Comparison of ENCODE assay signal across 15 cellular contexts in the genomic region with DNA sequence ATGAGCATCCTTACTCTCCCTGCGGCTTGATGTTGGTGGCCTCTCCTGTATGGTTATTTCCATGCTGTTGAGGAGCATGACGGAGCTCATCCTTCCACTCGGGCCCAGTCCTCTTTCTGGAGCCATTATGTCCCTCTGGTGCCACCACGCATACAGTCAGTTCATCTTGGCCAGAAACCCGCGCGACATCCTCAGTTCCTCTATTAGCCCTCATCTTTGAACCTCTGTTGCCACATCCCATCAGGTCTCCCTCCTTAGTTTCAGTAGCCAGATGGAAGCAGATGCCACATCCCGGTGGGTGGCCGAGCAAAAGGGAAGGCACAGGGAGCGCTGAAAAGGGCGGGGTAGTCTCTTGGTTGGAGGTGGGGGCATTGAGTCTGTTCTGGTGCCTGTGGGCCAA. TPM values are rescaled to one million over a fixed set of nuclear protein-coding genes. Genes with fewer than 3 reads are reported as not detected.
DNase-seq lines count a peak whose midpoint lies in the region; ATAC-seq and TF ChIP-seq lines count a peak whose summit lies in the region.
"Had no signal": no experiment of that assay in that cellular context is flagged by ENCODE, and none has a peak within 500 bp of the region (broad histone marks: within the 10 kb centered on the region; RNA-seq: fewer than 3 reads in every experiment).

No MANE protein-coding gene starts in this region.

- ATAC-seq in activated T-cell treated with anti-CD3 and anti-CD28 coated beads, Interleukin-2, amount 50 U/mL, for 4 hours: no peak
- ATAC-seq in stimulated activated naive CD8-positive, alpha-beta T cell treated with anti-CD3 and anti-CD28 coated beads, Interleukin-15, amount 100 ng/mL, for 72 hours: no peak
- ATAC-seq in stimulated activated naive CD8-positive, alpha-beta T cell treated with anti-CD3 and anti-CD28 coated beads, Interleukin-15, Interleukin-2, amounts not matched to agents 100 U/mL and 50 U/mL, for 24 hours: no peak
- ATAC-seq in activated T-cell treated with anti-CD3 and anti-CD28 coated beads, Interleukin-2, amount 50 U/mL, for 72 hours (replicated peaks in 1 of 2): no peak

- no peaks in the 10 kb centered on the region for H3K36me3 Mint-ChIP-seq in activated T-cell treated with anti-CD3 and anti-CD28 coated beads, Interleukin-2, amount 50 U/mL, for 4 hours (ENCODE audit: insufficient read depth)
- peaks cover 2% of the 10 kb centered on the region for H3K36me3 Mint-ChIP-seq in chondrocyte (ENCODE audit: low read depth)
- H3K36me3 Mint-ChIP-seq in activated T-cell treated with anti-CD3 and anti-CD28 coated beads, Interleukin-2, amount 50 U/mL, for 72 hours (ENCODE audit: insufficient read depth in 2 of 2): no peaks in the 10 kb centered on the region

- TF ChIP-seq CTCF in chondrocyte (IDR thresholded peaks at IDR 0.05): no peak

- no peaks in the 10 kb centered on the region for H3K27me3 Mint-ChIP-seq in activated T-cell treated with anti-CD3 and anti-CD28 coated beads, Interleukin-2, amount 50 U/mL, for 4 hours (ENCODE audit: low read depth)
- H3K27me3 Mint-ChIP-seq in stimulated activated naive CD8-positive, alpha-beta T cell treated with anti-CD3 and anti-CD28 coated beads, Interleukin-15, amount 100 ng/mL, for 72 hours: peaks cover 9% of the 10 kb centered on the region
- no peaks in the 10 kb centered on the region for H3K27me3 Mint-ChIP-seq in chondrocyte (ENCODE audit: low read depth)
- peaks cover 35% of the 10 kb centered on the region for H3K27me3 Mint-ChIP-seq in activated T-cell treated with anti-CD3 and anti-CD28 coated beads, Interleukin-2, amount 50 U/mL, for 72 hours (ENCODE audit: low read depth)
- H3K27me3 Mint-ChIP-seq: CD4-positive, alpha-beta T cell had no signal

- H3K9me3 Mint-ChIP-seq in activated T-cell treated with anti-CD3 and anti-CD28 coated beads, Interleukin-2, amount 50 U/mL, for 4 hours: no peaks in the 10 kb centered on the region
- no peaks in the 10 kb centered on the region for H3K9me3 Mint-ChIP-seq in stimulated activated naive CD8-positive, alpha-beta T cell treated with anti-CD3 and anti-CD28 coated beads, Interleukin-15, amount 100 ng/mL, for 72 hours
- H3K9me3 Mint-ChIP-seq in chondrocyte (ENCODE audit: low read depth): peaks cover 7% of the 10 kb centered on the region
- H3K9me3 Mint-ChIP-seq in activated T-cell treated with anti-CD3 and anti-CD28 coated beads, Interleukin-2, amount 50 U/mL, for 72 hours: no peaks in the 10 kb centered on the region
- H3K9me3 Mint-ChIP-seq: CD4-positive, alpha-beta T cell had no signal

- no peak for DNase-seq in activated T-cell treated with anti-CD3 and anti-CD28 coated beads, Interleukin-2, amount 50 U/mL, for 4 hours
- DNase-seq in activated T-cell treated with anti-CD3 and anti-CD28 coated beads, Interleukin-2, amount 50 U/mL, for 1 hour: no peak
- no peak for DNase-seq in stimulated activated naive CD8-positive, alpha-beta T cell treated with anti-CD3 and anti-CD28 coated beads, Interleukin-15, amount 100 ng/mL, for 72 hours
- no peak for DNase-seq in stimulated activated naive CD8-positive, alpha-beta T cell treated with anti-CD3 and anti-CD28 coated beads, Interleukin-15, Interleukin-2, amounts not matched to agents 100 U/mL and 50 U/mL, for 24 hours
- peak; percentile 54 for DNase-seq in chondrocyte (ENCODE audit: low spot score)
- no peak for DNase-seq in HT-29 (ENCODE audit: low spot score)
- DNase-seq in activated T-cell treated with anti-CD3 and anti-CD28 coated beads, Interleukin-2, amount 50 U/mL, for 72 hours: no peak
- DNase-seq: C1 segment of cervical spinal cord; Calu3; CD4-positive, alpha-beta T cell; DMS 273 treated with DMSO at 0.1 percent for 48 hours; GM23248; H7 had no signal

- no peak overlapping the region for H3K27ac Mint-ChIP-seq in stimulated activated naive CD8-positive, alpha-beta T cell treated with anti-CD3 and anti-CD28 coated beads, Interleukin-15, amount 100 ng/mL, for 72 hours
- H3K27ac Mint-ChIP-seq in chondrocyte (ENCODE audit: unreplicated experiment): no peak overlapping the region
- H3K27ac Mint-ChIP-seq in activated T-cell treated with anti-CD3 and anti-CD28 coated beads, Interleukin-2, amount 50 U/mL, for 72 hours: no peak overlapping the region
- H3K27ac Mint-ChIP-seq: B cell; CD4-positive, alpha-beta T cell had no signal

- H3K4me1 Mint-ChIP-seq in activated T-cell treated with anti-CD3 and anti-CD28 coated beads, Interleukin-2, amount 50 U/mL, for 4 hours (ENCODE audit: low read depth): peaks cover 21% of the 10 kb centered on the region
- H3K4me1 Mint-ChIP-seq in stimulated activated naive CD8-positive, alpha-beta T cell treated with anti-CD3 and anti-CD28 coated beads, Interleukin-15, amount 100 ng/mL, for 72 hours: peaks cover 25% of the 10 kb centered on the region
- H3K4me1 Mint-ChIP-seq in chondrocyte (ENCODE audit: low read depth): no peaks in the 10 kb centered on the region
- H3K4me1 Mint-ChIP-seq in activated T-cell treated with anti-CD3 and anti-CD28 coated beads, Interleukin-2, amount 50 U/mL, for 72 hours (ENCODE audit: low read depth): peaks cover 21% of the 10 kb centered on the region
- H3K4me1 Mint-ChIP-seq: B cell had no signal

- H3K4me3 Mint-ChIP-seq in activated T-cell treated with anti-CD3 and anti-CD28 coated beads, Interleukin-2, amount 50 U/mL, for 4 hours: peak overlapping the region; percentile 22
- H3K4me3 Mint-ChIP-seq in stimulated activated naive CD8-positive, alpha-beta T cell treated with anti-CD3 and anti-CD28 coated beads, Interleukin-15, amount 100 ng/mL, for 72 hours: peak overlapping the region; percentile 20 to 62
- no peak overlapping the region for H3K4me3 Mint-ChIP-seq in chondrocyte (ENCODE audit: unreplicated experiment)
- peak overlapping the region in 1 of 2 donors; percentile 38 for H3K4me3 Mint-ChIP-seq in activated T-cell treated with anti-CD3 and anti-CD28 coated beads, Interleukin-2, amount 50 U/mL, for 72 hours
- H3K4me3 Mint-ChIP-seq: B cell; CD4-positive, alpha-beta T cell had no signal

RNA-seq across cellular contexts. Expression of gene CXorf49, which starts 46.1 kb away (rescaled TPM):
- not detected for total RNA-seq in activated T-cell treated with anti-CD3 and anti-CD28 coated beads, Interleukin-2, amount 50 U/mL, for 4 hours
- total RNA-seq in chondrocyte: not detected in 3 replicates
- total RNA-seq in HT-29 (2014; rRNA removed; shearing (Covaris generic)): not detected in 2 replicates
- not detected for total RNA-seq in activated T-cell treated with anti-CD3 and anti-CD28 coated beads, Interleukin-2, amount 50 U/mL, for 72 hours
- total RNA-seq: B cell; CD4-positive, alpha-beta T cell; GM23248; H7 had no signal

RNA-seq across cellular contexts. Expression of gene CXCR3, which starts 53.6 kb away (rescaled TPM):
- total RNA-seq in activated T-cell treated with anti-CD3 and anti-CD28 coated beads, Interleukin-2, amount 50 U/mL, for 4 hours: 10 to 100 TPM; 44.9 to 64.7 (median 53.1) TPM
- total RNA-seq in chondrocyte: not detected in 3 replicates
- total RNA-seq in HT-29 (2014; rRNA removed; shearing (Covaris generic)): 0.73 and 0.89 TPM in 2 replicates
- total RNA-seq in activated T-cell treated with anti-CD3 and anti-CD28 coated beads, Interleukin-2, amount 50 U/mL, for 72 hours: 10 to 100 TPM in 1 of 2 donors, 1 to 10 TPM in 1; 8.8 to 14.6 TPM
- total RNA-seq: Calu3, Daoy, GM23248, H7 had no signal
